ENCODE assay signal across 8 cellular contexts in the genomic region with DNA sequence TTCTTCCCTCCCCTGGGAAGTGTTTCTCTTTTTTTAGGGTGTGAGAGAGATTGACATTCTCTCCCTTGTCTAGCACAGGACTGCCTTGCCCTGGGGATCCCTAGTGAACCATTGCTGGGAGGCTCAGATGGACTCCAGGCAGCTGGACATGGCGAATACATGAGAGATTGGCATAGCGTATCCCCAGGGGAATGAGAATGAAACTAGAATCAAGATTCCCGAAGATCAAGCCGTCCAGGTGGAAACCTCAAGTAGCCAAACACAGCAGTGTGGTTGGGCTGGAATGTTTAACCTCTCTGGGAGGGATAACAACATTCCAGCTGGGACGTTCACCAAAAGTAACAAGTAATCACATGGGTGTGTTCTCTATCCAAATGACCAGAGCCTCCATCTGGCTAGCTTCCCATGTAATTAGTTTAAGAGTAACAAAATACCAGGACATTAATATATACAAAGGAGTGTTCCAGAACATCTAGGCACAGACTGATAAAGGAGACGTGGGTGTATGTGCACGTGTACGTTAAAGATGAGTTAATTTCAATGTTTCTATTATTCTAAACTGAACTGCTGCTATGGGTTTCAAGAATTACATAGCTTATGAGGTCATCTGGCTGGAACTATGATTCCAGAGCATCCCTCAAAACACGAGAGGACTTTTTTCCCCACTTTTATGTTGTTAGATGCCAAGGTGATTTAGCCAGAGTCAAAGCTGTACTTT.
DNase-seq lines count a peak whose midpoint lies in the region; ATAC-seq and TF ChIP-seq lines count a peak whose summit lies in the region.

No MANE protein-coding gene starts in this region.

- H3K4me1 ChIP-seq in PC-9 (replicated peaks; ENCODE audit: insufficient read depth) = peaks cover 10% of the 10 kb centered on the region
- H3K4me1 ChIP-seq in esophagus muscularis mucosa = peaks cover 21 to 25% (median 23%) of the 10 kb centered on the region in 4 donors

- H3K27ac Mint-ChIP-seq in nephron = peak overlapping the region in 2 of 3 experiments; percentile 80 to 89
- no peak overlapping the region for H3K27ac Mint-ChIP-seq in T-cell

- no peak for ATAC-seq in HG03354 (IDR thresholded peaks at IDR 0.05; ENCODE audit: poor library complexity, severe bottlenecking, unreplicated experiment)
- no peak for ATAC-seq in T-cell (replicated peaks in 1 of 4)

- DNase-seq in AG09319 (ENCODE audit: extremely low read depth, low read depth) (peak; percentile 90), PC-9 (peak; percentile 51 to 68), esophagus muscularis mucosa (ENCODE audit: extremely low spot score) (peak; percentile 91), NCI-H1436 treated with DMSO at 0.1 percent for 48 hours (lab: John Stamatoyannopoulos, UW) (no peak), T-cell (no peak), GM19238 (ENCODE audit: insufficient read length, low spot score) (no peak)

- peaks cover 5% of the 10 kb centered on the region for H3K27me3 Mint-ChIP-seq in nephron (ENCODE audit: low read depth)
- peaks cover 38 to 63% of the 10 kb centered on the region in 2 donors for H3K27me3 Mint-ChIP-seq in T-cell

- no peak for TF ChIP-seq EP300 in esophagus muscularis mucosa (IDR thresholded peaks at IDR 0.05)

- BruUV-seq in PC-9 (replicated peaks; lab: Mats Ljungman, UMichigan) = no TSS peak

- no peak overlapping the region for H2AFZ ChIP-seq in PC-9

- H3K4me3 Mint-ChIP-seq in nephron (no peak overlapping the region), T-cell (no peak overlapping the region)

- H3K36me3 Mint-ChIP-seq in nephron (ENCODE audit: low read depth) (peaks cover 6% of the 10 kb centered on the region), T-cell (no peaks in the 10 kb centered on the region)

- WGBS in esophagus muscularis mucosa = 16% methylated on average over 9 of the region's 9 CpGs

- no peaks in the 10 kb centered on the region for H3K9me2 ChIP-seq in PC-9 (ENCODE audit: insufficient read depth)

- H3K4me3 ChIP-seq in PC-9 (no peak overlapping the region), esophagus muscularis mucosa (peak overlapping the region in 3 of 4 donors; percentile 16 to 25 (median 20))

- H3K4me2 ChIP-seq in PC-9 = peak overlapping the region; percentile 27

- H3F3A ChIP-seq in PC-9 (ENCODE audit: insufficient read depth, low read depth) = no peaks in the 10 kb centered on the region; the same call in 1 of the 2 replicates

- H4K20me1 ChIP-seq in PC-9 (ENCODE audit: insufficient read depth) = no peaks in the 10 kb centered on the region

- TF ChIP-seq CTCF in AG09319 (IDR thresholded peaks at IDR 0.05; ENCODE audit: low read depth, low read length) (no peak), PC-9 (conservative IDR thresholded peaks at IDR 0.05) (no peak), esophagus muscularis mucosa (IDR thresholded peaks at IDR 0.05) (no peak), nephron (IDR thresholded peaks at IDR 0.05; ENCODE audit: unreplicated experiment in 3 of 3) (no peak)

- CTCF ChIA-PET in PC-9 (lab: Charles Lee) = interaction anchor here (1.0 to 1.1 kb wide), 3 partner anchors 52 to 119 kb away, joined by 3 to 11 read pairs (median 3); no protein-coding TSS in a partner anchor
- CTCF ChIA-PET in T-cell (lab: Charles Lee) = interaction anchor here in 1 of 2 donors (0.5 kb wide), 1 partner anchor 88 kb away, joined by 3 read pairs; no protein-coding TSS in a partner anchor

- no peaks in the 10 kb centered on the region for H3K79me2 ChIP-seq in PC-9 (ENCODE audit: low read depth)

- POLR2A ChIA-PET in PC-9 (lab: Charles Lee; ENCODE audit: unreplicated experiment) = interaction anchor here (0.5 to 0.7 kb wide), 3 partner anchors 18 to 1994 kb away, joined by 3 to 6 read pairs (median 3); no protein-coding TSS in a partner anchor
- POLR2A ChIA-PET in T-cell (lab: Charles Lee) = no interaction called here

- peaks cover 11% of the 10 kb centered on the region for H3K9me3 Mint-ChIP-seq in nephron
- peaks cover 0 to 6% (median 5%) of the 10 kb centered on the region in 3 donors for H3K9me3 Mint-ChIP-seq in T-cell

- intact Hi-C loops in PC-9 (cut with micrococcal nuclease; ENCODE audit: unreplicated experiment) = loop anchor here (1.0 kb wide), 1 partner anchor 12 kb away; no protein-coding TSS in a partner anchor
- intact Hi-C loops in esophagus muscularis mucosa (cut with DNase I) = no loop called here

- H3K9me3 ChIP-seq in PC-9 (ENCODE audit: insufficient read depth, low read depth) (no peaks in the 10 kb centered on the region), esophagus muscularis mucosa (no peaks in the 10 kb centered on the region)

- no peaks in the 10 kb centered on the region for H3K27me3 ChIP-seq in PC-9 (ENCODE audit: insufficient read depth, low read depth)
- no peaks in the 10 kb centered on the region for H3K27me3 ChIP-seq in esophagus muscularis mucosa

- H3K27ac ChIP-seq in PC-9 (peak overlapping the region; percentile 34; the same call in 1 of the 2 replicates), esophagus muscularis mucosa (replicated peaks in 1 of 4) (peak overlapping the region; percentile 70 to 74 (median 72))

- H3K36me3 ChIP-seq in PC-9 (ENCODE audit: low read depth) (no peaks in the 10 kb centered on the region), esophagus muscularis mucosa (no peaks in the 10 kb centered on the region)

- H3K4me1 Mint-ChIP-seq in nephron (peaks cover 46% of the 10 kb centered on the region), T-cell (no peaks in the 10 kb centered on the region)

- no peak for TF ChIP-seq POLR2A in esophagus muscularis mucosa (IDR thresholded peaks at IDR 0.05; ENCODE audit: low read depth)

Comparison
In these comparisons a context has a peak if more than half of its experiments do, and no peak if none do; other contexts are left out.
1. DNase-seq: peak in AG09319 (single experiment), PC-9 (2 of 2) and esophagus muscularis mucosa (single experiment); none in NCI-H1436 treated with DMSO at 0.1 percent for 48 hours (single experiment), T-cell (0 of 34) and GM19238 (single experiment).
2. H3K27ac Mint-ChIP-seq: peak in nephron (2 of 3); none in T-cell (0 of 2).